Comparison of ENCODE assay signal across 8 cellular contexts in genomic region chr19:33796164-33797100, GRCh38. TPM values are rescaled to one million over a fixed set of nuclear protein-coding genes. Genes with fewer than 3 reads are reported as not detected.
A peak's percentile ranks its signal among the peaks of the same experiment; 100 is the strongest.
DNase-seq lines count a peak whose midpoint lies in the region; ATAC-seq, FAIRE-seq and TF ChIP-seq lines count a peak whose summit lies in the region.

Gene KCTD15 (plus strand): TSS chr19:33796870. CDS start chr19:33800455, 3,585 bp downstream.

- H3K4me1 ChIP-seq in Peyer's patch (peaks cover 0 to 21% (median 2%) of the 10 kb centered on the region in 4 donors), skeletal muscle tissue (ENCODE audit: control insufficient read depth in 3 of 3, insufficient read depth in 3 of 3, low read length in 3 of 3) (peaks cover 9 to 15% (median 10%) of the 10 kb centered on the region in 3 donors)

- ATAC-seq in activated CD4-positive, CD25-positive, alpha-beta regulatory T cell treated with anti-CD3 and anti-CD28 coated beads, Interleukin-2, amount 50 U/mL, for 24 hours, result peak; percentile 9 to 21
- no peak for ATAC-seq in HG03108 (IDR thresholded peaks at IDR 0.05; ENCODE audit: unreplicated experiment)

- H3K36me3 ChIP-seq in Peyer's patch (no peaks in the 10 kb centered on the region), bronchial epithelial cell (ENCODE audit: control insufficient read depth, insufficient read depth, low read length) (peaks cover 16% of the 10 kb centered on the region), skeletal muscle tissue (ENCODE audit: control insufficient read depth in 3 of 3, insufficient read depth in 3 of 3, low read length in 3 of 3) (peaks cover 0 to 4% (median 3%) of the 10 kb centered on the region in 3 donors)

- H3K9me3 ChIP-seq in Peyer's patch (peaks cover 0 to 4% (median 0%) of the 10 kb centered on the region in 4 donors), skeletal muscle tissue (ENCODE audit: control insufficient read depth in 3 of 3, low read length in 3 of 3) (no peaks in the 10 kb centered on the region)

- DNase-seq in activated CD4-positive, CD25-positive, alpha-beta regulatory T cell (lab: John Stamatoyannopoulos, UW), result no peak
- DNase-seq in Peyer's patch, result peak in 1 of 3 donors; percentile 65
- DNase-seq in bronchial epithelial cell (ENCODE audit: low read depth), result no peak
- no peak for DNase-seq in immature natural killer cell
- DNase-seq in GF-D8 (lab: John Stamatoyannopoulos, UW), result no peak

- H3K27ac ChIP-seq in Peyer's patch, result peak within 1 kb of the TSS; percentile 71 to 95 (median 86)
- peak within 1 kb of the TSS; percentile 77 for H3K27ac ChIP-seq in skeletal muscle tissue (ENCODE audit: low read depth, low read length)

- TF ChIP-seq CTCF in Peyer's patch (IDR thresholded peaks at IDR 0.05) (no peak), bronchial epithelial cell (IDR thresholded peaks at IDR 0.05; ENCODE audit: insufficient read depth, low read length, severe bottlenecking) (no peak)

- peak within 1 kb of the TSS; percentile 56 to 79 (median 57) for H3K9ac ChIP-seq in skeletal muscle tissue (ENCODE audit: low read depth in 1 of 3, low read length in 3 of 3)

- peaks cover 0 to 6% of the 10 kb centered on the region in 2 donors for H3K4me1 Mint-ChIP-seq in immature natural killer cell

- H3K4me3 Mint-ChIP-seq in immature natural killer cell, result peak within 1 kb of the TSS; percentile 69 to 86 (median 72)

- no peak for TF ChIP-seq POLR2A in Peyer's patch (IDR thresholded peaks at IDR 0.05)

- no peaks in the 10 kb centered on the region for H3K36me3 Mint-ChIP-seq in immature natural killer cell

- H3K27me3 ChIP-seq in Peyer's patch (no peaks in the 10 kb centered on the region), bronchial epithelial cell (ENCODE audit: control insufficient read depth, insufficient read depth, low read length) (no peaks in the 10 kb centered on the region), skeletal muscle tissue (ENCODE audit: control insufficient read depth in 3 of 3, insufficient read depth in 3 of 3, low read length in 3 of 3) (peaks cover 12 to 32% (median 16%) of the 10 kb centered on the region in 3 donors)

- no peak within 1 kb of the TSS for H3K27ac Mint-ChIP-seq in immature natural killer cell

- no peaks in the 10 kb centered on the region for H3K9me3 Mint-ChIP-seq in immature natural killer cell

- H3K27me3 Mint-ChIP-seq in immature natural killer cell (ENCODE audit: low read depth in 3 of 3), result peaks cover 2 to 12% (median 8%) of the 10 kb centered on the region in 3 donors

- no peak for FAIRE-seq in bronchial epithelial cell (lab: Jason Lieb, UNC)

- peak within 1 kb of the TSS; percentile 49 to 90 (median 62) for H3K4me3 ChIP-seq in Peyer's patch
- H3K4me3 ChIP-seq in bronchial epithelial cell (ENCODE audit: low read depth, low read length), result peak within 1 kb of the TSS; percentile 76
- peak within 1 kb of the TSS; percentile 67 to 70 (median 69) for H3K4me3 ChIP-seq in skeletal muscle tissue (ENCODE audit: low read length in 3 of 3)

RNA-seq across cellular contexts. Expression of gene KCTD15, which starts in this region (rescaled TPM):
- total RNA-seq in Peyer's patch, result 10 to 100 TPM in 3 of 4 donors, 1 to 10 TPM in 1; 5.4 to 33.5 (median 21.6) TPM
- total RNA-seq in bronchial epithelial cell, result 79.5 and 88.1 TPM in 2 replicates
- polyA plus RNA-seq in immature natural killer cell, result not detected
- total RNA-seq in skeletal muscle tissue, result 34.4 TPM
